Comparison of ENCODE assay signal across 30 cellular contexts in the genomic region with DNA sequence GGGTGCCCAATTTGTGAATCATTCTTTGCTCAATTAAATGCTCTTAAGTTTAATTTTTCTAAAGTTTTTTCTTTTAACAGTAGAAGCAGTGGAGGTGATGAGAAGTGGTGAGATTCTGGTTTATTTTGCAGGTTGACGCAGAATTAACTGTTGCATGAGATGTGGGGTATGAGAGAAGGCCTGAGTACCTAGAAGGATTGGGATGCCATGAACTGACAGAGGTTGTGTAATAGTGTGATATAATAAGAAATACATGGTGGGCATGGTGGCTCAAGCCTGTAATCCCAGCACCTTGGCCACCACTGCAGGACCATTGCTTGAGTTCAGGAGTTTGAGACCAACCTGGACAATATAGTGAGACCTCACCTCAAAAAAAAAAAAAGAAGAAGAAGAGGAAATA. TPM values are rescaled to one million over a fixed set of nuclear protein-coding genes. Genes with fewer than 3 reads are reported as not detected.
"Had no signal": no experiment of that assay in that cellular context is flagged by ENCODE, and none has a peak within 500 bp of the region (broad histone marks: within the 10 kb centered on the region; RNA-seq: fewer than 3 reads in every experiment).

No MANE protein-coding gene starts in this region.

- H3K27me3 Mint-ChIP-seq: activated naive CD4-positive, alpha-beta T cell treated with anti-CD3 and anti-CD28 coated beads, Interleukin-2, amount 10 ng/mL, durations not matched to agents 7 days and 5 days; dendritic cell treated with granulocyte-macrophage colony-stimulating factor and Interleukin-4, amounts not matched to agents 40 ng/mL and 50 ng/mL, for 4 days had no signal

- H3K27ac ChIP-seq: ascending aorta, brain microvascular endothelial cell, coronary artery, dorsolateral prefrontal cortex had no signal

- H3K9me3 ChIP-seq: ascending aorta had no signal

- ATAC-seq: activated CD4-positive, alpha-beta T cell treated with anti-CD3 and anti-CD28 coated beads for 36 hours; activated CD8-positive, alpha-beta memory T cell treated with anti-CD3 and anti-CD28 coated beads, Interleukin-2, amount 10 ng/mL, durations not matched to agents 7 days and 5 days; activated CD8-positive, alpha-beta T cell treated with anti-CD3 and anti-CD28 coated beads, Interleukin-2, amount 10 ng/mL, durations not matched to agents 7 days and 5 days; activated naive CD4-positive, alpha-beta T cell treated with anti-CD3 and anti-CD28 coated beads, Interleukin-2, amount 50 U/mL, for 72 hours had no signal

- H3K4me3 Mint-ChIP-seq: activated CD4-positive, alpha-beta memory T cell treated with anti-CD3 and anti-CD28 coated beads for 36 hours; activated CD4-positive, alpha-beta T cell treated with anti-CD3 and anti-CD28 coated beads for 36 hours; activated CD4-positive, alpha-beta T cell treated with anti-CD3 and anti-CD28 coated beads, Interleukin-2, amount 10 ng/mL, durations not matched to agents 24 days and 14 days; activated CD8-positive, alpha-beta memory T cell treated with anti-CD3 and anti-CD28 coated beads, Interleukin-2, amount 10 ng/mL, durations not matched to agents 7 days and 5 days; activated CD8-positive, alpha-beta T cell treated with anti-CD3 and anti-CD28 coated beads, Interleukin-2, amount 10 ng/mL, durations not matched to agents 7 days and 5 days; activated naive CD4-positive, alpha-beta T cell treated with anti-CD3 and anti-CD28 coated beads, Interleukin-2, amount 10 ng/mL, durations not matched to agents 7 days and 5 days; activated naive CD8-positive, alpha-beta T cell treated with anti-CD3 and anti-CD28 coated beads, Interleukin-2, amount 10 ng/mL, durations not matched to agents 7 days and 5 days; activated T-helper 1 cell treated with anti-CD3 and anti-CD28 coated beads, Interleukin-12 subunit alpha, Interleukin-12 subunit beta, Interleukin-2, Interleukin-4 antibody, amounts not matched to agents 30 ng/mL and 10 ng/mL and 1 ng/mL, durations not matched to agents 14 hours and 24 hours and 36 hours; central memory CD8-positive, alpha-beta T cell; dendritic cell treated with granulocyte-macrophage colony-stimulating factor and Interleukin-4, amounts not matched to agents 40 ng/mL and 50 ng/mL, for 4 days; endodermal cell had no signal

- H3K9me3 Mint-ChIP-seq: activated naive CD4-positive, alpha-beta T cell treated with anti-CD3 and anti-CD28 coated beads, Interleukin-2, amount 10 ng/mL, durations not matched to agents 7 days and 5 days; activated T-helper 2 cell treated with anti-CD3 and anti-CD28 coated beads, Interferon-gamma antibody, Interleukin-2, Interleukin-4, amounts not matched to agents 10 μg/mL and 5 μg/mL and 100 μg/mL, durations not matched to agents 14 hours and 24 hours and 36 hours had no signal

- DNase-seq: activated CD4-positive, alpha-beta memory T cell treated with anti-CD3 and anti-CD28 coated beads for 36 hours; activated CD4-positive, alpha-beta T cell treated with anti-CD3 and anti-CD28 coated beads for 36 hours; activated CD4-positive, alpha-beta T cell treated with anti-CD3 and anti-CD28 coated beads, Interleukin-2, amount 10 ng/mL, durations not matched to agents 24 days and 14 days; activated CD4-positive, CD25-positive, alpha-beta regulatory T cell; activated CD4-positive, CD25-positive, alpha-beta regulatory T cell treated with anti-CD3 and anti-CD28 coated beads, Interleukin-2, amount 50 U/mL, for 72 hours; activated CD8-positive, alpha-beta memory T cell treated with anti-CD3 and anti-CD28 coated beads, Interleukin-2, amount 10 ng/mL, durations not matched to agents 7 days and 5 days; activated CD8-positive, alpha-beta memory T cell treated with anti-CD3 and anti-CD28 coated beads, Interleukin-2, amount 50 U/mL, for 4 hours; activated CD8-positive, alpha-beta T cell treated with anti-CD3 and anti-CD28 coated beads, Interleukin-2, amount 10 ng/mL, durations not matched to agents 7 days and 5 days; activated effector memory CD4-positive, alpha-beta T cell treated with anti-CD3 and anti-CD28 coated beads, Interleukin-2, amount 50 U/mL, for 16 hours; activated naive CD4-positive, alpha-beta T cell treated with anti-CD3 and anti-CD28 coated beads, Interleukin-2, amount 10 ng/mL, durations not matched to agents 7 days and 5 days; activated naive CD8-positive, alpha-beta T cell treated with anti-CD3 and anti-CD28 coated beads, Interleukin-2, amount 10 ng/mL, durations not matched to agents 7 days and 5 days; activated T-cell treated with anti-CD3 and anti-CD28 coated beads, Interleukin-2, amount 50 U/mL, for 1 hour; activated T-cell treated with anti-CD3 and anti-CD28 coated beads, Interleukin-2, amount 50 U/mL, for 48 hours; brain microvascular endothelial cell; dorsolateral prefrontal cortex; effector memory CD4-positive, alpha-beta T cell; endodermal cell; erythroblast; foreskin fibroblast; head of caudate nucleus; T-helper 2 cell had no signal

- H3K4me3 ChIP-seq: ascending aorta, coronary artery, dorsolateral prefrontal cortex had no signal

- H3K36me3 Mint-ChIP-seq: activated CD4-positive, alpha-beta memory T cell treated with anti-CD3 and anti-CD28 coated beads for 36 hours; activated CD8-positive, alpha-beta memory T cell treated with anti-CD3 and anti-CD28 coated beads, Interleukin-2, amount 10 ng/mL, durations not matched to agents 7 days and 5 days; activated naive CD4-positive, alpha-beta T cell treated with anti-CD3 and anti-CD28 coated beads, Interleukin-2, amount 10 ng/mL, durations not matched to agents 7 days and 5 days; activated naive CD8-positive, alpha-beta T cell treated with anti-CD3 and anti-CD28 coated beads, Interleukin-2, amount 10 ng/mL, durations not matched to agents 7 days and 5 days had no signal

- H3K27ac Mint-ChIP-seq: activated CD4-positive, alpha-beta memory T cell treated with anti-CD3 and anti-CD28 coated beads for 36 hours; activated CD4-positive, alpha-beta T cell treated with anti-CD3 and anti-CD28 coated beads for 36 hours; activated CD4-positive, alpha-beta T cell treated with anti-CD3 and anti-CD28 coated beads, Interleukin-2, amount 10 ng/mL, durations not matched to agents 24 days and 14 days; activated CD8-positive, alpha-beta memory T cell treated with anti-CD3 and anti-CD28 coated beads, Interleukin-2, amount 10 ng/mL, durations not matched to agents 7 days and 5 days; activated CD8-positive, alpha-beta T cell treated with anti-CD3 and anti-CD28 coated beads, Interleukin-2, amount 10 ng/mL, durations not matched to agents 7 days and 5 days; activated naive CD4-positive, alpha-beta T cell treated with anti-CD3 and anti-CD28 coated beads, Interleukin-2, amount 10 ng/mL, durations not matched to agents 7 days and 5 days; activated naive CD8-positive, alpha-beta T cell treated with anti-CD3 and anti-CD28 coated beads, Interleukin-2, amount 10 ng/mL, durations not matched to agents 7 days and 5 days; activated T-helper 1 cell treated with anti-CD3 and anti-CD28 coated beads, Interleukin-12 subunit alpha, Interleukin-12 subunit beta, Interleukin-2, Interleukin-4 antibody, amounts not matched to agents 30 ng/mL and 10 ng/mL and 1 ng/mL, durations not matched to agents 14 hours and 24 hours and 36 hours; activated T-helper 2 cell treated with anti-CD3 and anti-CD28 coated beads, Interferon-gamma antibody, Interleukin-2, Interleukin-4, amounts not matched to agents 10 μg/mL and 5 μg/mL and 100 μg/mL, durations not matched to agents 14 hours and 24 hours and 36 hours; dendritic cell treated with granulocyte-macrophage colony-stimulating factor and Interleukin-4, amounts not matched to agents 40 ng/mL and 50 ng/mL, for 4 days; endodermal cell had no signal

- H3K27me3 ChIP-seq: ascending aorta, brain microvascular endothelial cell had no signal

- H3K4me1 ChIP-seq: ascending aorta had no signal

- H3K36me3 ChIP-seq: ascending aorta, brain microvascular endothelial cell had no signal

- H3K4me1 Mint-ChIP-seq: activated CD4-positive, alpha-beta T cell treated with anti-CD3 and anti-CD28 coated beads for 36 hours; activated CD4-positive, alpha-beta T cell treated with anti-CD3 and anti-CD28 coated beads, Interleukin-2, amount 10 ng/mL, durations not matched to agents 24 days and 14 days; activated CD8-positive, alpha-beta memory T cell treated with anti-CD3 and anti-CD28 coated beads, Interleukin-2, amount 10 ng/mL, durations not matched to agents 7 days and 5 days; activated naive CD4-positive, alpha-beta T cell treated with anti-CD3 and anti-CD28 coated beads, Interleukin-2, amount 10 ng/mL, durations not matched to agents 7 days and 5 days; activated naive CD8-positive, alpha-beta T cell treated with anti-CD3 and anti-CD28 coated beads, Interleukin-2, amount 10 ng/mL, durations not matched to agents 7 days and 5 days; central memory CD8-positive, alpha-beta T cell; endodermal cell had no signal

RNA-seq across cellular contexts. Expression of a gene that starts 8.4 kb away (rescaled TPM):
- total RNA-seq: activated CD4-positive, alpha-beta memory T cell treated with anti-CD3 and anti-CD28 coated beads for 36 hours; activated CD4-positive, alpha-beta T cell treated with anti-CD3 and anti-CD28 coated beads for 36 hours; activated CD4-positive, alpha-beta T cell treated with anti-CD3 and anti-CD28 coated beads, Interleukin-2, amount 10 ng/mL, durations not matched to agents 24 days and 14 days; activated CD8-positive, alpha-beta memory T cell treated with anti-CD3 and anti-CD28 coated beads for 36 hours; activated CD8-positive, alpha-beta memory T cell treated with anti-CD3 and anti-CD28 coated beads, Interleukin-2, amount 10 ng/mL, durations not matched to agents 7 days and 5 days; activated CD8-positive, alpha-beta T cell treated with anti-CD3 and anti-CD28 coated beads, Interleukin-2, amount 10 ng/mL, durations not matched to agents 7 days and 5 days; activated naive CD4-positive, alpha-beta T cell treated with anti-CD3 and anti-CD28 coated beads, Interleukin-2, amount 50 U/mL, for 72 hours; activated naive CD8-positive, alpha-beta T cell treated with anti-CD3 and anti-CD28 coated beads, Interleukin-2, amount 10 ng/mL, durations not matched to agents 7 days and 5 days; activated T-helper 1 cell treated with anti-CD3 and anti-CD28 coated beads, Interleukin-12 subunit alpha, Interleukin-12 subunit beta, Interleukin-2, Interleukin-4 antibody, amounts not matched to agents 30 ng/mL and 10 ng/mL and 1 ng/mL, durations not matched to agents 14 hours and 24 hours and 36 hours; activated T-helper 2 cell treated with anti-CD3 and anti-CD28 coated beads, Interferon-gamma antibody, Interleukin-2, Interleukin-4, amounts not matched to agents 10 μg/mL and 5 μg/mL and 100 μg/mL, durations not matched to agents 14 hours and 24 hours and 36 hours; T-helper 1 cell treated with Interleukin-12 subunit alpha and Interleukin-12 subunit beta and Interleukin-4 antibody, amounts not matched to agents 30 ng/mL and 1 ng/mL, for 36 hours had no signal
